In genomic region chr12:91370086-91370868, GRCh38 we compare ENCODE assay signal across 21 cellular contexts.
DNase-seq lines count a peak whose midpoint lies in the region; TF ChIP-seq lines count a peak whose summit lies in the region.
"Had no signal": no experiment of that assay in that cellular context is flagged by ENCODE, and none has a peak within 500 bp of the region (broad histone marks: within the 10 kb centered on the region; RNA-seq: fewer than 3 reads in every experiment).

No MANE protein-coding gene starts in this region.

- H3K18ac ChIP-seq in neuronal stem cell (ENCODE audit: low read length) = no peak overlapping the region

- H3K27me3 ChIP-seq in endodermal cell (ENCODE audit: control insufficient read depth, insufficient read depth, low read length, poor library complexity, severe bottlenecking) = no peaks in the 10 kb centered on the region
- no peaks in the 10 kb centered on the region for H3K27me3 ChIP-seq in neuronal stem cell (ENCODE audit: control insufficient read depth in 3 of 3, insufficient read depth in 3 of 3, low read depth in 1 of 3, low read length in 3 of 3)
- H3K27me3 ChIP-seq in effector memory CD4-positive, alpha-beta T cell (replicated peaks; ENCODE audit: control insufficient read depth, insufficient read depth, low read length, poor library complexity, severe bottlenecking) = no peaks in the 10 kb centered on the region
- H3K27me3 ChIP-seq in breast epithelium = no peaks in the 10 kb centered on the region
- H3K27me3 ChIP-seq: cardiac muscle cell, neutrophil had no signal

- H3K14ac ChIP-seq in neuronal stem cell (ENCODE audit: low read length) = no peak overlapping the region

- H3K4me3 ChIP-seq in endodermal cell (ENCODE audit: low read length) (no peak overlapping the region), neuronal stem cell (ENCODE audit: low read length in 2 of 2) (no peak overlapping the region), breast epithelium (no peak overlapping the region)
- no peak overlapping the region for H3K4me3 ChIP-seq in effector memory CD4-positive, alpha-beta T cell (ENCODE audit: insufficient read depth, low read depth, low read length, poor library complexity, severe bottlenecking)
- H3K4me3 ChIP-seq: cardiac muscle cell, psoas muscle had no signal

- no peak overlapping the region for H3K23ac ChIP-seq in neuronal stem cell (ENCODE audit: low read depth, low read length, poor library complexity)

- no peaks in the 10 kb centered on the region for H3K9me3 ChIP-seq in endodermal cell (ENCODE audit: control insufficient read depth, low read length)
- peaks cover 0 to 2% of the 10 kb centered on the region in 2 donors for H3K9me3 ChIP-seq in neuronal stem cell (replicated peaks in 1 of 2; ENCODE audit: control insufficient read depth in 2 of 2, insufficient read depth in 1 of 2, low read depth in 1 of 2, low read length in 2 of 2)
- H3K9me3 ChIP-seq in effector memory CD4-positive, alpha-beta T cell (ENCODE audit: control insufficient read depth, low read length) = no peaks in the 10 kb centered on the region
- no peaks in the 10 kb centered on the region for H3K9me3 ChIP-seq in breast epithelium
- H3K9me3 ChIP-seq: neutrophil, psoas muscle had no signal

- WGBS in endodermal cell (ENCODE audit: insufficient coverage in 1 of 2, insufficient read length in 1 of 2), 2 experiments = 62% methylated on average over 4 of the region's 4 CpGs
- no CpG with 5 or more reads among the region's 4 CpGs for WGBS in neuronal stem cell (ENCODE audit: extremely low coverage in 2 of 2, insufficient read length in 2 of 2, insufficient replicate concordance in 1 of 2), 2 donors

- H3K4me1 Mint-ChIP-seq in endodermal cell = peaks cover 26% of the 10 kb centered on the region
- H3K4me1 Mint-ChIP-seq: activated naive CD4-positive, alpha-beta T cell treated with anti-CD3 and anti-CD28 coated beads, Interleukin-2, amount 10 ng/mL, durations not matched to agents 7 days and 5 days had no signal

- intact Hi-C loops in breast epithelium (cut with DNase I; ENCODE audit: low total_unique reads) = no loop called here

- H2BK15ac ChIP-seq in neuronal stem cell (ENCODE audit: low read length) = no peak overlapping the region

- no peaks in the 10 kb centered on the region for H3K36me3 Mint-ChIP-seq in endodermal cell (ENCODE audit: low read depth)
- H3K36me3 Mint-ChIP-seq: activated naive CD4-positive, alpha-beta T cell treated with anti-CD3 and anti-CD28 coated beads, Interleukin-2, amount 10 ng/mL, durations not matched to agents 7 days and 5 days; stimulated activated naive B cell treated with anti-CD40 and anti-IgM and Interleukin-4, amounts not matched to agents 10 μg/mL and 1 μg/mL and 100 μg/mL, for 72 hours had no signal

- no peak overlapping the region for H3K4me3 Mint-ChIP-seq in endodermal cell
- H3K4me3 Mint-ChIP-seq: activated naive CD4-positive, alpha-beta T cell treated with anti-CD3 and anti-CD28 coated beads, Interleukin-2, amount 10 ng/mL, durations not matched to agents 7 days and 5 days; activated T-cell treated with anti-CD3 and anti-CD28 coated beads, Interleukin-2, amount 50 U/mL, for 72 hours; dendritic cell treated with granulocyte-macrophage colony-stimulating factor and Interleukin-4, amounts not matched to agents 40 ng/mL and 50 ng/mL, for 4 days; stimulated activated naive B cell treated with anti-CD40 and anti-IgM and Interleukin-4, amounts not matched to agents 10 μg/mL and 1 μg/mL and 100 μg/mL, for 72 hours had no signal

- no peak overlapping the region for H3K4ac ChIP-seq in neuronal stem cell (ENCODE audit: low read length)

- no peak overlapping the region for H3K4me2 ChIP-seq in neuronal stem cell (ENCODE audit: insufficient read depth, low read length, poor library complexity, severe bottlenecking)

- H3K27ac ChIP-seq in endodermal cell (ENCODE audit: low read depth, low read length) (no peak overlapping the region), neuronal stem cell (replicated peaks; ENCODE audit: low read length) (no peak overlapping the region), breast epithelium (no peak overlapping the region)
- no peak overlapping the region for H3K27ac ChIP-seq in effector memory CD4-positive, alpha-beta T cell (ENCODE audit: insufficient read depth, low read length, poor library complexity, severe bottlenecking)
- H3K27ac ChIP-seq: 22Rv1, cardiac muscle cell, neutrophil, psoas muscle had no signal

- DNase-seq in NCI-H1417 (lab: John Stamatoyannopoulos, UW) (peak in 2 of 3 experiments; percentile 20 to 64), NCI-H1417 treated with DMSO at 0.1 percent for 48 hours (lab: John Stamatoyannopoulos, UW) (no peak), NCI-H82 treated with DMSO at 0.1 percent for 48 hours (lab: John Stamatoyannopoulos, UW; ENCODE audit: unreplicated experiment) (peak; percentile 50), endodermal cell (peak; percentile 65), neuronal stem cell (ENCODE audit: low spot score) (no peak), breast epithelium (ENCODE audit: low spot score in 2 of 2) (no peak), RPMI8226 (no peak)
- no peak for DNase-seq in effector memory CD4-positive, alpha-beta T cell
- DNase-seq: activated CD4-positive, alpha-beta T cell treated with anti-CD3 and anti-CD28 coated beads for 4 hours; activated naive CD4-positive, alpha-beta T cell treated with anti-CD3 and anti-CD28 coated beads, Interleukin-2, amount 10 ng/mL, durations not matched to agents 7 days and 5 days; activated T-cell treated with anti-CD3 and anti-CD28 coated beads, Interleukin-2, amount 50 U/mL, for 72 hours; COR-L47; left ventricle myocardium superior; NCI-H1105 treated with DMSO at 0.1 percent for 48 hours; NCI-H510A treated with DMSO at 0.1 percent for 48 hours; psoas muscle; stimulated activated naive B cell treated with anti-CD40 and anti-IgM and Interleukin-4, amounts not matched to agents 10 μg/mL and 1 μg/mL and 100 μg/mL, for 72 hours had no signal

- no peak overlapping the region for H4K91ac ChIP-seq in neuronal stem cell (ENCODE audit: low read depth, low read length, poor library complexity)

- TF ChIP-seq POLR2A in breast epithelium (IDR thresholded peaks at IDR 0.05) = no peak

- no peak overlapping the region for H4K8ac ChIP-seq in neuronal stem cell (ENCODE audit: low read depth, low read length)

- H3K27ac Mint-ChIP-seq in endodermal cell = no peak overlapping the region
- H3K27ac Mint-ChIP-seq: activated naive CD4-positive, alpha-beta T cell treated with anti-CD3 and anti-CD28 coated beads, Interleukin-2, amount 10 ng/mL, durations not matched to agents 7 days and 5 days; activated T-cell treated with anti-CD3 and anti-CD28 coated beads, Interleukin-2, amount 50 U/mL, for 72 hours; dendritic cell treated with granulocyte-macrophage colony-stimulating factor and Interleukin-4, amounts not matched to agents 40 ng/mL and 50 ng/mL, for 4 days; stimulated activated naive B cell treated with anti-CD40 and anti-IgM and Interleukin-4, amounts not matched to agents 10 μg/mL and 1 μg/mL and 100 μg/mL, for 72 hours had no signal

- H3K79me1 ChIP-seq in neuronal stem cell (ENCODE audit: low read depth, low read length) = peaks cover 2% of the 10 kb centered on the region

- H3K36me3 ChIP-seq in endodermal cell (ENCODE audit: control insufficient read depth, insufficient read depth, low read length) (no peaks in the 10 kb centered on the region), neuronal stem cell (replicated peaks in 1 of 2; ENCODE audit: control insufficient read depth in 2 of 2, insufficient read depth in 2 of 2, low read length in 2 of 2) (no peaks in the 10 kb centered on the region), breast epithelium (no peaks in the 10 kb centered on the region)
- H3K36me3 ChIP-seq in effector memory CD4-positive, alpha-beta T cell (ENCODE audit: control insufficient read depth, insufficient read depth, low read length) = no peaks in the 10 kb centered on the region
- H3K36me3 ChIP-seq: cardiac muscle cell, neutrophil had no signal

- H3K9ac ChIP-seq in endodermal cell (ENCODE audit: extremely low read depth, low read length, poor library complexity, severe bottlenecking) (no peak overlapping the region), neuronal stem cell (ENCODE audit: low read depth, low read length, poor library complexity) (no peak overlapping the region)

- TF ChIP-seq CTCF in endodermal cell (conservative IDR thresholded peaks at IDR 0.05) (no peak), breast epithelium (IDR thresholded peaks at IDR 0.05) (no peak)

- no peak overlapping the region for H2AK5ac ChIP-seq in neuronal stem cell (ENCODE audit: low read depth, low read length)

- peaks cover 3% of the 10 kb centered on the region for H3K27me3 Mint-ChIP-seq in endodermal cell (ENCODE audit: insufficient read depth)
- H3K27me3 Mint-ChIP-seq: activated naive CD4-positive, alpha-beta T cell treated with anti-CD3 and anti-CD28 coated beads, Interleukin-2, amount 10 ng/mL, durations not matched to agents 7 days and 5 days; dendritic cell treated with granulocyte-macrophage colony-stimulating factor and Interleukin-4, amounts not matched to agents 40 ng/mL and 50 ng/mL, for 4 days had no signal

- H3K4me1 ChIP-seq in endodermal cell (ENCODE audit: control insufficient read depth, insufficient read depth, low read length) (no peaks in the 10 kb centered on the region), neuronal stem cell (ENCODE audit: control insufficient read depth in 2 of 2, insufficient read depth in 1 of 2, low read depth in 1 of 2, low read length in 2 of 2) (no peaks in the 10 kb centered on the region), breast epithelium (no peaks in the 10 kb centered on the region)
- H3K4me1 ChIP-seq in effector memory CD4-positive, alpha-beta T cell (ENCODE audit: control insufficient read depth, insufficient read depth, low read length, poor library complexity, severe bottlenecking) = no peaks in the 10 kb centered on the region
- H3K4me1 ChIP-seq: psoas muscle had no signal

- H2AFZ ChIP-seq in neuronal stem cell (ENCODE audit: low read length) = peak overlapping the region; percentile 15

- peaks cover 2% of the 10 kb centered on the region for H3K9me3 Mint-ChIP-seq in endodermal cell
- H3K9me3 Mint-ChIP-seq: activated naive CD4-positive, alpha-beta T cell treated with anti-CD3 and anti-CD28 coated beads, Interleukin-2, amount 10 ng/mL, durations not matched to agents 7 days and 5 days; activated T-cell treated with anti-CD3 and anti-CD28 coated beads, Interleukin-2, amount 50 U/mL, for 72 hours; dendritic cell treated with granulocyte-macrophage colony-stimulating factor and Interleukin-4, amounts not matched to agents 40 ng/mL and 50 ng/mL, for 4 days; stimulated activated naive B cell treated with anti-CD40 and anti-IgM and Interleukin-4, amounts not matched to agents 10 μg/mL and 1 μg/mL and 100 μg/mL, for 72 hours had no signal

- no peak overlapping the region for H2BK120ac ChIP-seq in neuronal stem cell (ENCODE audit: low read depth, low read length)

- H2BK5ac ChIP-seq in neuronal stem cell (ENCODE audit: low read length) = no peak overlapping the region

- no peak overlapping the region for H2BK12ac ChIP-seq in neuronal stem cell (ENCODE audit: low read length)

Comparison
In these comparisons a context has a peak if more than half of its experiments do, and no peak if none do; other contexts are left out.
1. DNase-seq: peak in NCI-H1417 (2 of 3), NCI-H82 treated with DMSO at 0.1 percent for 48 hours (single experiment) and endodermal cell (single experiment); none in NCI-H1417 treated with DMSO at 0.1 percent for 48 hours (single experiment), neuronal stem cell (single experiment), effector memory CD4-positive, alpha-beta T cell (0 of 3), breast epithelium (0 of 2) and RPMI8226 (single experiment).